In the genomic region with DNA sequence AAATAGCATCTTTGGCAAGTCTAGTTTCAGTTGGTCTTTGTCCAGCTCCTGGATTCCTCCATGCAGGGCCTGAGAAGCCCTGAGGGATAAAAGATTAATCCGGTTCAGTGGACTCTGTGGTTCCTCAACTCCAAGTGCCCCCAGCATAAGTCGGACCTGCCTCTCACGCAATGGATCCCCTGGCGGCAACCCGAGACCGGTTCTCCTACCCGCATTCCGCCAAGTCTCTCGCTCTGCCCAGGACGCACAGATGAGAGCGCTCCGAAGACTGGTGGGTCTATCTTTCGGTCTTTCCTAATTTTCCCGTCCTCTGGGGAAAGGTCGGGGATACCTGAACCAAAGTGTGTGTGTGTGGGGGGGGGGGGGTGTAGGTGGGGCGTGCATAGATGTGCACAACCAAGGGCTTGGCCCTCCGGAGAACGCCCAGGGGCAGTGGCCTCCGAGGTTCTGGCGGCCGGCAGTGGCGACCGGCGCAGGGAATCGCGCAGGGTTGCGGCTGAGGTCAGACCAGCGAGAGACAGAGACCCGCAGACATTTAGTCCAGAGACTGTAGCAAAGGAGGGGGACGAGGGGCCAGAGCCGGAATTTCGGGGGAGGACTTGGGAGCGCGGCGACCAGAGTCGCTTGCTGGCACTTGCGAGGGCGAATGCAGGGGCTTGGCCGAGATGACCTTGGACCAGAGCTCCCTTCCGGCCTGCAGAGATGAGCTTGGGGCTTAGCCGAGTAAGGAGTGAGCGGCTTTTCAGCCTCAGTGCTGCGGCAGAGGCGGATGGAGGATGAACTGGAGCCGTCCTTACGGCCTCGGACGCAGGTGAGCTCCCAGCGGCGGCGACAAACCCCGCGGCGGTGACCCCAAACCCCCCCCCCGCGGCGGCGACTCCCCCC, we compare ENCODE assay signal across 8 cellular contexts. TPM values are rescaled to one million over a fixed set of nuclear protein-coding genes. Genes with fewer than 3 reads are reported as not detected.
DNase-seq lines count a peak whose midpoint lies in the region; ATAC-seq and TF ChIP-seq lines count a peak whose summit lies in the region.

No MANE protein-coding gene starts in this region.

- no peaks in the 10 kb centered on the region for H3K79me2 ChIP-seq in ACC112 (ENCODE audit: control insufficient read depth, insufficient read depth, low read length, unreplicated experiment)

- H3K36me3 ChIP-seq in ACC112 (ENCODE audit: insufficient read depth, low read length), result no peaks in the 10 kb centered on the region
- H3K36me3 ChIP-seq in psoas muscle (ENCODE audit: insufficient read depth in 1 of 2, low read depth in 1 of 2), result no peaks in the 10 kb centered on the region

- intact Hi-C loops in right cardiac atrium (cut with DNase I), result no loop called here
- intact Hi-C loops in psoas muscle (cut with DNase I), result no loop called here

- H3K9me3 ChIP-seq in right cardiac atrium (ENCODE audit: control insufficient read depth, low read length) (no peaks in the 10 kb centered on the region), psoas muscle (no peaks in the 10 kb centered on the region)

- H3K4me1 ChIP-seq in ACC112 (ENCODE audit: control insufficient read depth, insufficient read depth, low read length, unreplicated experiment), result peaks cover 4% of the 10 kb centered on the region
- H3K4me1 ChIP-seq in right cardiac atrium (ENCODE audit: control insufficient read depth, insufficient read depth, low read length), result no peaks in the 10 kb centered on the region
- peaks cover 14% of the 10 kb centered on the region for H3K4me1 ChIP-seq in psoas muscle

- TF ChIP-seq CTCF in psoas muscle (IDR thresholded peaks at IDR 0.05), result no peak

- ATAC-seq in HG02623 (IDR thresholded peaks at IDR 0.05; ENCODE audit: unreplicated experiment), result peak; percentile 21
- ATAC-seq in right cardiac atrium, result peak; percentile 69 to 72
- ATAC-seq in psoas muscle, result peak; percentile 50 to 63 (median 56)

- DNase-seq in GM04504 (ENCODE audit: low read depth), result peak; percentile 14
- DNase-seq in NCI-H1105 (lab: John Stamatoyannopoulos, UW), result peak; percentile 13
- DNase-seq in amniotic epithelial cell (ENCODE audit: low read depth), result peak; percentile 40
- peak in 2 of 3 donors; percentile 74 to 78 for DNase-seq in right cardiac atrium
- peak; percentile 55 to 73 for DNase-seq in psoas muscle
- DNase-seq in NCI-H2029 (lab: John Stamatoyannopoulos, UW), result no peak

- H3K4me3 ChIP-seq in ACC112 (ENCODE audit: low read depth, low read length) (peak overlapping the region; percentile 98), right cardiac atrium (ENCODE audit: low read length) (peak overlapping the region; percentile 64), psoas muscle (peak overlapping the region; percentile 67)

- H2AFZ ChIP-seq in ACC112 (ENCODE audit: low read length, unreplicated experiment), result peak overlapping the region; percentile 85

- WGBS in right cardiac atrium, result 4% methylated on average over 58 of the region's 58 CpGs
- 3 to 4% (median 3%) methylated on average over 50 to 58 of the region's 58 CpGs for WGBS in psoas muscle, 3 donors

- no peaks in the 10 kb centered on the region for H3K27me3 ChIP-seq in ACC112 (ENCODE audit: insufficient read depth, low read length)
- H3K27me3 ChIP-seq in right cardiac atrium (ENCODE audit: control insufficient read depth, insufficient read depth), result no peaks in the 10 kb centered on the region
- no peaks in the 10 kb centered on the region for H3K27me3 ChIP-seq in psoas muscle (ENCODE audit: insufficient read depth in 3 of 3, low read length in 2 of 3)

- H3K27ac ChIP-seq in ACC112 (ENCODE audit: low read depth, low read length) (peak overlapping the region; percentile 13; the same call in 1 of the 2 replicates), right cardiac atrium (ENCODE audit: low read length) (peak overlapping the region; percentile 89), psoas muscle (peak overlapping the region; percentile 78)

RNA-seq across cellular contexts. Expression of gene SLC2A11, which starts 0.7 kb away (rescaled TPM):
- total RNA-seq in right cardiac atrium (10 to 100 TPM; 12.0 to 27.2 (median 21.0) TPM), psoas muscle (10 to 100 TPM in 1 of 4 donors, 1 to 10 TPM in 3; 4.2 to 11.8 (median 6.3) TPM)
- polyA plus RNA-seq in right cardiac atrium (23.4 TPM), psoas muscle (10 to 100 TPM in 1 of 3 donors, 1 to 10 TPM in 2; 3.7 to 12.7 (median 4.9) TPM)

RNA-seq across cellular contexts. Expression of gene DERL3, which starts 18.2 kb away (rescaled TPM):
- total RNA-seq in right cardiac atrium (10 to 100 TPM in 2 of 4 donors, 1 to 10 TPM in 2; 6.1 to 11.6 (median 9.2) TPM), psoas muscle (1 to 10 TPM in 2 of 4 donors, under 1 TPM in 2; 0.54 to 4.4 (median 1.1) TPM)
- polyA plus RNA-seq in right cardiac atrium (5.0 TPM), psoas muscle (1 to 10 TPM in 1 of 3 donors, under 1 TPM in 2; 0.22 to 1.1 (median 0.92) TPM)

RNA-seq across cellular contexts. Expression of gene MIF, which starts 37.2 kb away (rescaled TPM):
- total RNA-seq in right cardiac atrium (100 to 1,000 TPM; 250 to 364 (median 272) TPM), psoas muscle (100 to 1,000 TPM; 110 to 167 (median 139) TPM)
- polyA plus RNA-seq in right cardiac atrium (369 TPM), psoas muscle (100 to 1,000 TPM; 125 to 277 (median 131) TPM)

Comparison
In these comparisons a context has a peak if more than half of its experiments do, and no peak if none do; other contexts are left out.
1. H3K27ac ChIP-seq: peak in every context shown above with its lines; median percentile 89 in right cardiac atrium; 78 in psoas muscle; 13 in ACC112.